In genomic region chr2:20229322-20230201, GRCh38 we compare ENCODE assay signal across 19 cellular contexts. TPM values are rescaled to one million over a fixed set of nuclear protein-coding genes. Genes with fewer than 3 reads are reported as not detected.
DNase-seq lines count a peak whose midpoint lies in the region; ATAC-seq and TF ChIP-seq lines count a peak whose summit lies in the region.
"Had no signal": no experiment of that assay in that cellular context is flagged by ENCODE, and none has a peak within 500 bp of the region (broad histone marks: within the 10 kb centered on the region; RNA-seq: fewer than 3 reads in every experiment).

No MANE protein-coding gene starts in this region.

- H3K9me3 ChIP-seq in T-helper 17 cell (ENCODE audit: control insufficient read depth, low read length, poor library complexity, severe bottlenecking) (no peaks in the 10 kb centered on the region), upper lobe of right lung (no peaks in the 10 kb centered on the region), mucosa of descending colon (no peaks in the 10 kb centered on the region)
- H3K9me3 ChIP-seq: ascending aorta, SJCRH30, spleen had no signal

- peak overlapping the region; percentile 28 for H3K4me3 Mint-ChIP-seq in T-helper 17 cell
- H3K4me3 Mint-ChIP-seq: CD4-positive, CD25-positive, alpha-beta regulatory T cell had no signal

- H3K27me3 Mint-ChIP-seq in T-helper 17 cell, result peaks cover 47% of the 10 kb centered on the region

- TF ChIP-seq CTCF in fibroblast of mammary gland (conservative IDR thresholded peaks at IDR 0.05; ENCODE audit: control insufficient read depth, insufficient read depth, low read depth, low read length) (no peak), upper lobe of right lung (IDR thresholded peaks at IDR 0.05) (no peak), mucosa of descending colon (IDR thresholded peaks at IDR 0.05) (no peak)

- H3K27me3 ChIP-seq in upper lobe of right lung, result no peaks in the 10 kb centered on the region
- H3K27me3 ChIP-seq: ascending aorta, SJCRH30 had no signal

- H3K4me3 ChIP-seq in fibroblast of mammary gland (ENCODE audit: control insufficient read depth, low read depth, low read length) (no peak overlapping the region), upper lobe of right lung (no peak overlapping the region), mucosa of descending colon (no peak overlapping the region)
- H3K4me3 ChIP-seq: ascending aorta, SJCRH30, spleen had no signal

- peaks cover 12% of the 10 kb centered on the region for H3K36me3 Mint-ChIP-seq in T-helper 17 cell (ENCODE audit: low read depth)
- H3K36me3 Mint-ChIP-seq: CD4-positive, CD25-positive, alpha-beta regulatory T cell had no signal

- peak; percentile 22 for DNase-seq in activated effector memory CD4-positive, alpha-beta T cell treated with anti-CD3 and anti-CD28 coated beads, Interleukin-2, amount 50 U/mL, for 16 hours
- DNase-seq in activated effector memory CD4-positive, alpha-beta T cell treated with Interleukin-2 at 50 U/mL for 16 hours, result no peak
- DNase-seq in T-helper 17 cell (no peak), fibroblast of mammary gland (ENCODE audit: low read depth) (peak; percentile 74), upper lobe of right lung (peak; percentile 39), mucosa of descending colon (no peak), SKM-1 (lab: John Stamatoyannopoulos, UW; ENCODE audit: unreplicated experiment) (no peak)
- DNase-seq: activated CD4-positive, alpha-beta T cell treated with anti-CD3 and anti-CD28 coated beads, Interleukin-2, amount 50 U/mL, for 48 hours; activated naive CD4-positive, alpha-beta T cell treated with anti-CD3 and anti-CD28 coated beads, Interleukin-2, amount 50 U/mL, for 16 hours; CD4-positive, CD25-positive, alpha-beta regulatory T cell; Karpas-422; midbrain; NCI-H1105 treated with DMSO at 0.1 percent for 48 hours; NCI-H524 treated with DMSO at 0.1 percent for 48 hours; SJCRH30; spleen had no signal

- no peak overlapping the region for H3K27ac Mint-ChIP-seq in T-helper 17 cell
- H3K27ac Mint-ChIP-seq: CD4-positive, CD25-positive, alpha-beta regulatory T cell had no signal

- H3K4me1 Mint-ChIP-seq in T-helper 17 cell, result peaks cover 3% of the 10 kb centered on the region

- H3K36me3 ChIP-seq in upper lobe of right lung (no peaks in the 10 kb centered on the region), mucosa of descending colon (ENCODE audit: low read depth) (no peaks in the 10 kb centered on the region)
- H3K36me3 ChIP-seq: ascending aorta, SJCRH30, spleen had no signal

- no peak for ATAC-seq in T-helper 17 cell
- no peak for ATAC-seq in upper lobe of right lung
- ATAC-seq in HG03159 (IDR thresholded peaks at IDR 0.05; ENCODE audit: unreplicated experiment), result no peak
- ATAC-seq in mucosa of descending colon, result no peak
- ATAC-seq: left lobe of liver had no signal

- intact Hi-C loops in upper lobe of right lung (cut with DNase I), result no loop called here
- intact Hi-C loops in mucosa of descending colon (cut with DNase I, micrococcal nuclease), result loop anchor here in 1 of 2 donors (10.0 kb wide), 1 partner anchor 95 kb away; no protein-coding TSS in a partner anchor

- H3K4me1 ChIP-seq in upper lobe of right lung, result peaks cover 15% of the 10 kb centered on the region
- H3K4me1 ChIP-seq in mucosa of descending colon (ENCODE audit: low read depth), result peaks cover 20% of the 10 kb centered on the region
- H3K4me1 ChIP-seq: SJCRH30 had no signal

- H3K27ac ChIP-seq in upper lobe of right lung, result no peak overlapping the region
- H3K27ac ChIP-seq: ascending aorta, SJCRH30, spleen had no signal

RNA-seq across cellular contexts. Expression of gene SDC1, which starts 4.6 kb away (rescaled TPM):
- not detected for total RNA-seq in T-helper 17 cell
- 148 TPM for total RNA-seq in upper lobe of right lung
- 100 to 1,000 TPM in 2 of 3 donors, 10 to 100 TPM in 1; 65.3 to 170 (median 162) TPM for total RNA-seq in mucosa of descending colon
- total RNA-seq: CD4-positive, CD25-positive, alpha-beta regulatory T cell had no signal

Comparison
In these comparisons a context has a peak if more than half of its experiments do, and no peak if none do; other contexts are left out.
1. DNase-seq: peak in activated effector memory CD4-positive, alpha-beta T cell treated with anti-CD3 and anti-CD28 coated beads, Interleukin-2, amount 50 U/mL, for 16 hours (single experiment), fibroblast of mammary gland (single experiment) and upper lobe of right lung (single experiment); none in activated effector memory CD4-positive, alpha-beta T cell treated with Interleukin-2 at 50 U/mL for 16 hours (single experiment), T-helper 17 cell (0 of 3), mucosa of descending colon (0 of 3) and SKM-1 (single experiment).
2. RNA of gene SDC1, which starts 4.6 kb away (total RNA-seq): 65.3 to 170 TPM in mucosa of descending colon and 148 TPM in upper lobe of right lung (single experiment); not detected in T-helper 17 cell; every median in the first group is over 10 times any median in the second.